ENCODE assay signal across 10 cellular contexts in the genomic region with DNA sequence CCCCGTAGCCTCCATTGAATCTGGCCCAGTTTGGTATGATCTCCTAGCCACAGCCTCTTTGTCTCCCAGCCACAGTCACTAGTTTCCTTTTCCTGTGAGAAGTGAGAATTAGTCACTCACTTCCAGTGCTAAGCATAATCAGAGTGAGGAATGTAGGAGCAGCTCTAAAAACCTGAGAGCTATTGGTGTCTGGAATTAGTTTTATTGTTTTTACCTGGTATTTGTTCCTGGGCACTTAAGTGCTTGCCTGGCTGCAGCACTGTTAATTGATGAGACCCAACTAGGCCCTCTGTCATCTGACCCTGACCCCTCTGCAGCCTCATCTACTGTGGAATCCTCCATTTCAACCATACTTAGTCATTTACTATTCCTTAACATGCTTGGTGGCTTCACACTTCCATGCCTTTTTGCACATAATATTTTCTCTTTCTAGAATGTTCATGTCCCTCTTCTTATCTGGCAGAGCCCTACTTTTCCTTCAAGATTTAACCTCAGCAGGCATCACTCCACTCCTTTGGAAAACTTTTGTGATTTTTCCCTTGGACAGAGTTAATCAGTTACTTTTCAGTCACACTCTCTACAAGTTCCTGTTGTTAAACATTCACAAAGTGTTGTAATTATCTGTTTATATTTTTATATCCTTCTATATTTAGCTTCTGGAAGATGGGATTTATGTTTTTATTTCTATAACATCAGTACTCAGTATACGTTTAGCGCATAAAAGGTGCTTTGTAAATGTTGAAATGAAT. TPM values are rescaled to one million over a fixed set of nuclear protein-coding genes. Genes with fewer than 3 reads are reported as not detected.
DNase-seq lines count a peak whose midpoint lies in the region; ATAC-seq and TF ChIP-seq lines count a peak whose summit lies in the region.
"Had no signal": no experiment of that assay in that cellular context is flagged by ENCODE, and none has a peak within 500 bp of the region (broad histone marks: within the 10 kb centered on the region; RNA-seq: fewer than 3 reads in every experiment).

No MANE protein-coding gene starts in this region.

- H3K27ac ChIP-seq in right atrium auricular region = peak overlapping the region; percentile 6 to 32
- H3K27ac ChIP-seq in caudate nucleus (ENCODE audit: low read depth, low read length) = no peak overlapping the region

- no peak for TF ChIP-seq CTCF in right atrium auricular region (IDR thresholded peaks at IDR 0.05)

- DNase-seq in right atrium auricular region (ENCODE audit: low spot score) = no peak
- DNase-seq in left ventricle myocardium superior = no peak
- no peak for DNase-seq in activated CD8-positive, alpha-beta T cell treated with anti-CD3 and anti-CD28 coated beads, Interleukin-2, amount 10 ng/mL, durations not matched to agents 7 days and 5 days
- DNase-seq in left colon = no peak
- DNase-seq in head of caudate nucleus = no peak
- no peak for DNase-seq in cortex of kidney (lab: John Stamatoyannopoulos, UW)
- no peak for DNase-seq in caudate nucleus (lab: John Stamatoyannopoulos, UW)
- DNase-seq in activated CD4-positive, alpha-beta T cell treated with anti-CD3 and anti-CD28 coated beads for 1 hour = no peak
- DNase-seq: DMS153; stimulated activated CD4-positive, alpha-beta T cell treated with anti-CD3 and anti-CD28 coated beads, Interleukin-2, amount 100 ng/mL, for 24 hours had no signal

- H3K4me3 ChIP-seq in right atrium auricular region = no peak overlapping the region

- intact Hi-C loops in left ventricle myocardium superior (cut with micrococcal nuclease) (no loop called here), left colon (cut with DNase I, micrococcal nuclease) (no loop called here), head of caudate nucleus (cut with DNase I) (no loop called here)

- peaks cover 52% of the 10 kb centered on the region for H3K4me1 Mint-ChIP-seq in activated CD8-positive, alpha-beta T cell treated with anti-CD3 and anti-CD28 coated beads, Interleukin-2, amount 10 ng/mL, durations not matched to agents 7 days and 5 days (ENCODE audit: low read depth)

- H3K27me3 Mint-ChIP-seq in activated CD8-positive, alpha-beta T cell treated with anti-CD3 and anti-CD28 coated beads, Interleukin-2, amount 10 ng/mL, durations not matched to agents 7 days and 5 days (ENCODE audit: low read depth) = no peaks in the 10 kb centered on the region

- H3K36me3 ChIP-seq in right atrium auricular region = no peaks in the 10 kb centered on the region

- POLR2A ChIA-PET in activated CD8-positive, alpha-beta T cell treated with anti-CD3 and anti-CD28 coated beads, Interleukin-2, amount 10 ng/mL, durations not matched to agents 7 days and 5 days (lab: Charles Lee) = no interaction called here

- H3K4me1 ChIP-seq in right atrium auricular region = peaks cover 5 to 62% of the 10 kb centered on the region in 2 donors

- CTCF ChIA-PET in activated CD8-positive, alpha-beta T cell treated with anti-CD3 and anti-CD28 coated beads, Interleukin-2, amount 10 ng/mL, durations not matched to agents 7 days and 5 days (lab: Charles Lee) = interaction anchor here (1.9 kb wide), 1 partner anchor 14 kb away, joined by 10 read pairs; no protein-coding TSS in a partner anchor

- ATAC-seq in left ventricle myocardium superior = no peak
- peak; percentile 59 for ATAC-seq in activated CD8-positive, alpha-beta T cell treated with anti-CD3 and anti-CD28 coated beads, Interleukin-2, amount 10 ng/mL, durations not matched to agents 7 days and 5 days
- peak; percentile 68 for ATAC-seq in left colon

- H3K36me3 Mint-ChIP-seq in activated CD8-positive, alpha-beta T cell treated with anti-CD3 and anti-CD28 coated beads, Interleukin-2, amount 10 ng/mL, durations not matched to agents 7 days and 5 days (ENCODE audit: low read depth) = no peaks in the 10 kb centered on the region

- H3K9me3 Mint-ChIP-seq in activated CD8-positive, alpha-beta T cell treated with anti-CD3 and anti-CD28 coated beads, Interleukin-2, amount 10 ng/mL, durations not matched to agents 7 days and 5 days (ENCODE audit: insufficient read depth) = no peaks in the 10 kb centered on the region

- peak overlapping the region; percentile 43 for H3K27ac Mint-ChIP-seq in activated CD8-positive, alpha-beta T cell treated with anti-CD3 and anti-CD28 coated beads, Interleukin-2, amount 10 ng/mL, durations not matched to agents 7 days and 5 days

- no peak overlapping the region for H3K4me3 Mint-ChIP-seq in activated CD8-positive, alpha-beta T cell treated with anti-CD3 and anti-CD28 coated beads, Interleukin-2, amount 10 ng/mL, durations not matched to agents 7 days and 5 days

- H3K27me3 ChIP-seq in right atrium auricular region = no peaks in the 10 kb centered on the region

- no peaks in the 10 kb centered on the region for H3K9me3 ChIP-seq in right atrium auricular region

RNA-seq across cellular contexts. Expression of a gene that starts 48.8 kb away (rescaled TPM):
- total RNA-seq in right atrium auricular region (10 to 100 TPM; 19.2 to 23.2 TPM), left ventricle myocardium superior (14.9 TPM), left colon (10 to 100 TPM; 93.7 to 99.8 TPM)
- 10 to 100 TPM; 12.6 to 12.8 TPM for total RNA-seq in activated CD8-positive, alpha-beta T cell treated with anti-CD3 and anti-CD28 coated beads, Interleukin-2, amount 10 ng/mL, durations not matched to agents 7 days and 5 days
